In the genomic region with DNA sequence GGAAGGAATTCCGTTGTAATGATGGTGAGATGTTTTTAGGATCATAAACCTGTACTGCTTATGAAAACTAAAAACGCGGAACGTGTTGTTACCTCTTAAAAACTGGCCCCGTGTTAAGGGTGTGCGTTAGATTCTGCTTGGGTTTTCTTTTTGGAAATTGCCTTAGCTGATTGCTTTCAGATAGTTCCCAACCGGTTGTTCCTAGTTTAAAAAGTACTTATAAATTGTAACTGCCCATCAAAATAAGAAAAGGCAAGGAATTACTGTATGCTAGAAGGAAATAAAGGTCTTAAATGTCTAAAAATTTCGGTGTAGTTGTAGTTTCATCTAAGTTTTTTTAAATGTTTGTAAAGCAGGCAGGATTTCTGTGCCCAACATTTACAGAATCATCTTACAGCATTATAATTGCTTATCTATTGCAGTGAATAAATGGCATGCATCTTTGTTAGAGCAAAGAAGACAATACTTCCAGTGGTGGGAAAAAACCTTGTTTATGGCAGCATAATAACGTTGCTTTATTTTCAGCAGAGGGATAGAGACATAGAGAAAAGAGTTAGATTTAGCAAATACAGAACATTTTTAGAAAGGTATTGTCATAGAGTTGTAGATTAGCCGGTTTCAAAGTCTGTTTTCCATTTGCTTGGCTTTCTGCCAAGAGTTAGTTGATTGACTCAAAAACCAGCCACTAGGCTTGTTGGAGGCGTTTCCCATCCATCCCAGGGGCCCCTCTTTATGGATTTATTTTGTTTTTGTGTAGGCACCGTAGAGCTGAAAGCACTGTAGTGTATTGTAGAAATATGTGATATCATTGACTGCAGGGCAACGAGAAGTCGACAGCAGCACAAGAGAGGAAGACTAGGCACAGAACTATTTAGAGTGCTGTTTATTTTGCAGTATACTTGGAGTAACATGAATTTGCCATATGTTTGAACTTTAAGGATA, we compare ENCODE assay signal across 8 cellular contexts. TPM values are rescaled to one million over a fixed set of nuclear protein-coding genes. Genes with fewer than 3 reads are reported as not detected.
DNase-seq lines count a peak whose midpoint lies in the region; ATAC-seq and TF ChIP-seq lines count a peak whose summit lies in the region.

No MANE protein-coding gene starts in this region.

- H3K4me2 ChIP-seq in OCI-LY3 (ENCODE audit: low read length), result peak overlapping the region; percentile 84

- intact Hi-C loops in Caco-2 (cut with micrococcal nuclease; ENCODE audit: unreplicated experiment) (loop anchor here (1.0 to 5.0 kb wide), 3 partner anchors 36 to 76 kb away; a partner anchor contains a TSS), aorta (cut with DNase I) (loop anchor here in 1 of 2 donors (10.0 kb wide), 1 partner anchor 77 kb away; a partner anchor contains a TSS)

- H3K79me2 ChIP-seq in OCI-LY3 (ENCODE audit: low read length), result peaks cover 66% of the 10 kb centered on the region

- H3K27ac ChIP-seq in OCI-LY3 (ENCODE audit: low read length) (no peak overlapping the region), aorta (ENCODE audit: low read depth in 1 of 2, low read length in 2 of 2) (peak overlapping the region in 1 of 2 donors; percentile 36)

- 0% methylated on average over 14 of the region's 14 CpGs for WGBS in aorta, 2 donors

- DNase-seq in Caco-2 (peak; percentile 50 to 71), HuH-7.5 (ENCODE audit: low spot score) (peak; percentile 91), glomerular visceral epithelial cell (ENCODE audit: extremely low spot score) (peak; percentile 79), non-pigmented ciliary epithelial cell (ENCODE audit: low read depth) (peak; percentile 46), aorta (peak in 1 of 2 donors; percentile 56)
- DNase-seq in activated naive CD8-positive, alpha-beta T cell treated with anti-CD3 and anti-CD28 coated beads for 36 hours, result peak; percentile 27

- CTCF ChIA-PET in Caco-2 (lab: Charles Lee), result interaction anchor here (0.6 to 1.2 kb wide), 8 partner anchors 10 to 611 kb away, joined by 3 to 10 read pairs (median 4); a partner anchor contains a TSS

- no peaks in the 10 kb centered on the region for H3K4me1 ChIP-seq in Caco-2
- H3K4me1 ChIP-seq in OCI-LY3 (ENCODE audit: low read length), result peaks cover 25% of the 10 kb centered on the region
- no peaks in the 10 kb centered on the region for H3K4me1 ChIP-seq in aorta (ENCODE audit: control insufficient read depth in 1 of 2, insufficient read depth in 2 of 2, low read length in 2 of 2)

- H3K27me3 Mint-ChIP-seq in Caco-2 (ENCODE audit: insufficient read depth, unreplicated experiment), result no peaks in the 10 kb centered on the region
- H3K27me3 Mint-ChIP-seq in activated naive CD8-positive, alpha-beta T cell treated with anti-CD3 and anti-CD28 coated beads for 36 hours, result no peaks in the 10 kb centered on the region

- H3K9me3 Mint-ChIP-seq in Caco-2 (ENCODE audit: unreplicated experiment), result no peaks in the 10 kb centered on the region
- H3K9me3 Mint-ChIP-seq in activated naive CD8-positive, alpha-beta T cell treated with anti-CD3 and anti-CD28 coated beads for 36 hours, result no peaks in the 10 kb centered on the region

- H3K27me3 ChIP-seq in Caco-2 (replicated peaks; ENCODE audit: control insufficient read depth, insufficient read depth, low read length), result no peaks in the 10 kb centered on the region
- H3K27me3 ChIP-seq in OCI-LY3 (ENCODE audit: low read depth, low read length), result peaks cover 9% of the 10 kb centered on the region; the same call in 1 of the 2 replicates
- H3K27me3 ChIP-seq in aorta (ENCODE audit: control insufficient read depth in 1 of 2, insufficient read depth in 2 of 2, low read length in 1 of 2), result no peaks in the 10 kb centered on the region

- peak overlapping the region; percentile 88 for H3K4me3 ChIP-seq in Caco-2 (ENCODE audit: low read depth, low read length)
- peak overlapping the region; percentile 83 for H3K4me3 ChIP-seq in OCI-LY3 (ENCODE audit: low read length)
- peak overlapping the region; percentile 55 to 91 for H3K4me3 ChIP-seq in aorta (ENCODE audit: low read length in 2 of 2)

- no peaks in the 10 kb centered on the region for H3K9me3 ChIP-seq in Caco-2
- H3K9me3 ChIP-seq in OCI-LY3 (ENCODE audit: insufficient read depth, low read length), result no peaks in the 10 kb centered on the region
- no peaks in the 10 kb centered on the region for H3K9me3 ChIP-seq in aorta (ENCODE audit: control insufficient read depth, low read length)

- H3K4me3 Mint-ChIP-seq in Caco-2 (ENCODE audit: unreplicated experiment), result peak overlapping the region; percentile 97
- peak overlapping the region; percentile 93 for H3K4me3 Mint-ChIP-seq in activated naive CD8-positive, alpha-beta T cell treated with anti-CD3 and anti-CD28 coated beads for 36 hours

- H2AFZ ChIP-seq in OCI-LY3 (ENCODE audit: low read depth, low read length), result no peak overlapping the region

- H3K9ac ChIP-seq in OCI-LY3 (ENCODE audit: low read length), result peak overlapping the region; percentile 85

- no peaks in the 10 kb centered on the region for H3K36me3 ChIP-seq in Caco-2 (ENCODE audit: control insufficient read depth, insufficient read depth, low read length)
- peaks cover 3% of the 10 kb centered on the region for H3K36me3 ChIP-seq in OCI-LY3 (replicated peaks; ENCODE audit: low read depth, low read length)
- no peaks in the 10 kb centered on the region for H3K36me3 ChIP-seq in aorta (ENCODE audit: control insufficient read depth in 1 of 2, insufficient read depth in 2 of 2, low read length in 1 of 2)

- ATAC-seq in aorta (ENCODE audit: low FRiP score), result peak; percentile 28
- no peak for ATAC-seq in GM18907 (IDR thresholded peaks at IDR 0.05; ENCODE audit: unreplicated experiment)

- peak overlapping the region; percentile 53 for H3K27ac Mint-ChIP-seq in Caco-2 (ENCODE audit: unreplicated experiment)
- H3K27ac Mint-ChIP-seq in activated naive CD8-positive, alpha-beta T cell treated with anti-CD3 and anti-CD28 coated beads for 36 hours, result no peak overlapping the region

- TSS peak; percentile 39 for BruUV-seq in Caco-2 (replicated peaks; lab: Mats Ljungman, UMichigan)

- POLR2A ChIA-PET in Caco-2 (lab: Charles Lee), result no interaction called here

- H3K4me1 Mint-ChIP-seq in Caco-2 (ENCODE audit: low read depth, unreplicated experiment), result peaks cover 23% of the 10 kb centered on the region
- H3K4me1 Mint-ChIP-seq in activated naive CD8-positive, alpha-beta T cell treated with anti-CD3 and anti-CD28 coated beads for 36 hours, result peaks cover 32% of the 10 kb centered on the region

- H3K36me3 Mint-ChIP-seq in Caco-2 (ENCODE audit: insufficient read depth, unreplicated experiment), result peaks cover 19% of the 10 kb centered on the region
- H3K36me3 Mint-ChIP-seq in activated naive CD8-positive, alpha-beta T cell treated with anti-CD3 and anti-CD28 coated beads for 36 hours, result peaks cover 7% of the 10 kb centered on the region

- peaks cover 37% of the 10 kb centered on the region for H4K20me1 ChIP-seq in OCI-LY3 (ENCODE audit: insufficient read depth, low read length)

- no peak for TF ChIP-seq CTCF in Caco-2 (IDR thresholded peaks at IDR 0.05; ENCODE audit: insufficient read depth in 1 of 2, low read depth in 1 of 2, low read length in 1 of 2, severe bottlenecking in 1 of 2, unreplicated experiment in 1 of 2)
- TF ChIP-seq CTCF in OCI-LY3 (IDR thresholded peaks at IDR 0.05; ENCODE audit: low read depth, low read length), result no peak; the same call in 1 of the 2 replicates

RNA-seq across cellular contexts. Expression of a gene that starts 1.7 kb away (rescaled TPM):
- total RNA-seq in Caco-2 (2022), result 17.9 and 18.7 TPM in 2 replicates
- 10 to 100 TPM; 11.6 to 12.9 TPM for total RNA-seq in activated naive CD8-positive, alpha-beta T cell treated with anti-CD3 and anti-CD28 coated beads for 36 hours
- 10 to 100 TPM; 15.8 to 16.0 TPM for total RNA-seq in aorta
- polyA plus RNA-seq in aorta, result 1 to 10 TPM; 2.0 to 4.4 TPM
